Comparison of ENCODE assay signal across 15 cellular contexts in the genomic region with DNA sequence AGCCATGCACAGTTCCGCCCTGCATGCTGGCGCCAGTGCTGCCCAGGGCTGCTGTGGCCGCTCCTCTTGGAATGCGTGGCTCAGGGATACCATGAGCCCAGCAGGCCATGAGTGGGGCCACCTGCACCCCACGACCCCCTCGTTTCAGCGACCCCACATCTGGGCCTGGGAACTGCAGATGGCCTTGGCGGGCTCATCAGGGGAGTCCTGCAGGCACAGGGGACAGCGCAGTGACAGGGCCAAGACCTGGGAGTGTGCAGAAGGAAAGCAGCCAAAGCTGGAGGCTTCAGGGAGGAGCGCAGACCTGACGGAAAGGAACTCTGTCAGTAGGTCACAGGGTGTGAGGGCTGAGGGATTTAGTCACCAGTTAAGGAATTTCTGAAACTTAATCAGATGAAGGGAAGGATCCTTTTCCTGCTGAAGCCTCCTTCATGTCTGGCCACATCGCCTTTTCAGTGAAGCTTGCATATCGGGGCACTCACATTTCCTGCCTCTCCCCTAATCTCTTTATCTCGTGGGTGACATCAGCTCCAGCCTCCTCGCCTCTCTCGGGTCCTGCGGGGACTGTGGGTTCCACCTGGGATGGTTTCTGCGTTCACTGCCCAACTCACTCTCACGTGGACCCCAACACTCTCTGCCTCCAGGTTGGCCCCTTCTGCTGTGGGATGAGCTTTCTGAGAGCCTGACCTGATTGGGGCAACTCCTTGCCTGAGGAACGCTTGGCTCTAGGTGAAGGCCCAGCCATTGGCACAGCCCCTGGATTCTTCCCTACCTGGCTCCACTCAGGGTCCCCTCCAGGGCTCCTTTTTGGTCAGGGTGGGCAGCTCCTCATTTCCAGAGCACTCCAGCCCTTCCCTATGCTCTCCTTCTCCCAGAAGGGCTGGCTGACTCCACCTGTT.
DNase-seq lines count a peak whose midpoint lies in the region; ATAC-seq and TF ChIP-seq lines count a peak whose summit lies in the region.
"Had no signal": no experiment of that assay in that cellular context is flagged by ENCODE, and none has a peak within 500 bp of the region (broad histone marks: within the 10 kb centered on the region; RNA-seq: fewer than 3 reads in every experiment).

No MANE protein-coding gene starts in this region.

- no CpG with 5 or more reads among the region's 20 CpGs for WGBS in neuronal stem cell (ENCODE audit: extremely low coverage in 2 of 2, insufficient read length in 2 of 2, insufficient replicate concordance in 1 of 2), 2 donors

- H3K18ac ChIP-seq in neuronal stem cell (ENCODE audit: low read length), result peak overlapping the region; percentile 73

- no peak overlapping the region for H3K9ac ChIP-seq in neuronal stem cell (ENCODE audit: low read depth, low read length, poor library complexity)

- peak overlapping the region; percentile 46 for H3K23ac ChIP-seq in neuronal stem cell (ENCODE audit: low read depth, low read length, poor library complexity)

- H3K4me1 ChIP-seq in neuronal stem cell (ENCODE audit: control insufficient read depth in 2 of 2, insufficient read depth in 1 of 2, low read depth in 1 of 2, low read length in 2 of 2), result peaks cover 0 to 3% of the 10 kb centered on the region in 2 donors
- H3K4me1 ChIP-seq: breast epithelium, esophagus muscularis mucosa had no signal

- no peak overlapping the region for H3K4me2 ChIP-seq in neuronal stem cell (ENCODE audit: insufficient read depth, low read length, poor library complexity, severe bottlenecking)
- H3K4me2 ChIP-seq: GM23338 had no signal

- ATAC-seq in GM21447 (IDR thresholded peaks at IDR 0.05; ENCODE audit: unreplicated experiment), result no peak
- ATAC-seq: GM23338 had no signal

- no peaks in the 10 kb centered on the region for H3K9me3 ChIP-seq in neuronal stem cell (replicated peaks in 1 of 2; ENCODE audit: control insufficient read depth in 2 of 2, insufficient read depth in 1 of 2, low read depth in 1 of 2, low read length in 2 of 2)
- H3K9me3 ChIP-seq: breast epithelium, esophagus muscularis mucosa had no signal

- peak overlapping the region; percentile 58 for H3K14ac ChIP-seq in neuronal stem cell (ENCODE audit: low read length)

- no peak overlapping the region for H2BK120ac ChIP-seq in neuronal stem cell (ENCODE audit: low read depth, low read length)

- CTCF ChIA-PET in RWPE1 (lab: Yijun Ruan, JAX), result interaction anchor here (0.6 to 1.2 kb wide), 2 partner anchors 23 to 713 kb away, joined by 3 read pairs; no protein-coding TSS in a partner anchor

- peaks cover 0 to 21% (median 0%) of the 10 kb centered on the region in 3 experiments for H3K27me3 ChIP-seq in neuronal stem cell (ENCODE audit: control insufficient read depth in 3 of 3, insufficient read depth in 3 of 3, low read depth in 1 of 3, low read length in 3 of 3)
- H3K27me3 ChIP-seq: breast epithelium, esophagus muscularis mucosa had no signal

- H3K27ac ChIP-seq in RWPE1 (peak overlapping the region; percentile 94), neuronal stem cell (replicated peaks; ENCODE audit: low read length) (no peak overlapping the region)
- H3K27ac ChIP-seq: breast epithelium, esophagus muscularis mucosa had no signal

- H3K4me3 ChIP-seq in epithelial cell of esophagus (ENCODE audit: low read length), result no peak overlapping the region
- peak overlapping the region in 1 of 2 donors; percentile 5 for H3K4me3 ChIP-seq in neuronal stem cell (ENCODE audit: low read length in 2 of 2)
- H3K4me3 ChIP-seq: breast epithelium, esophagus muscularis mucosa, GM23338 had no signal

- H3K36me3 ChIP-seq in neuronal stem cell (replicated peaks in 1 of 2; ENCODE audit: control insufficient read depth in 2 of 2, insufficient read depth in 2 of 2, low read length in 2 of 2), result no peaks in the 10 kb centered on the region
- H3K36me3 ChIP-seq: breast epithelium had no signal

- H2BK5ac ChIP-seq in neuronal stem cell (ENCODE audit: low read length), result peak overlapping the region; percentile 54

- H3K79me1 ChIP-seq in neuronal stem cell (ENCODE audit: low read depth, low read length), result no peaks in the 10 kb centered on the region

- POLR2A ChIA-PET in RWPE1 (lab: Yijun Ruan, JAX; ENCODE audit: low non-redundant PET), result no interaction called here

- DNase-seq in ELR (ENCODE audit: low read depth), result peak; percentile 88
- peak; percentile 77 for DNase-seq in RWPE1 (ENCODE audit: low spot score)
- peak; percentile 85 for DNase-seq in epithelial cell of esophagus (ENCODE audit: low read depth)
- no peak for DNase-seq in neuronal stem cell (ENCODE audit: low spot score)
- DNase-seq in germinal center (ENCODE audit: low spot score), result no peak
- DNase-seq in GM19240 (ENCODE audit: insufficient read length, low spot score), result no peak
- no peak for DNase-seq in NCI-H1694 treated with DMSO at 0.1 percent for 48 hours (lab: John Stamatoyannopoulos, UW)
- DNase-seq: CD4-positive, alpha-beta T cell; left cardiac atrium; NCI-H345; occipital lobe had no signal

- H2BK15ac ChIP-seq in neuronal stem cell (ENCODE audit: low read length), result no peak overlapping the region

- H2AFZ ChIP-seq in neuronal stem cell (ENCODE audit: low read length), result no peak overlapping the region
- H2AFZ ChIP-seq: GM23338 had no signal

- peak overlapping the region; percentile 55 for H3K4ac ChIP-seq in neuronal stem cell (ENCODE audit: low read length)

- no peak overlapping the region for H2AK5ac ChIP-seq in neuronal stem cell (ENCODE audit: low read depth, low read length)

- no peak overlapping the region for H2BK12ac ChIP-seq in neuronal stem cell (ENCODE audit: low read length)

- TF ChIP-seq CTCF in RWPE1 (conservative IDR thresholded peaks at IDR 0.05; ENCODE audit: low read depth) (no peak), epithelial cell of esophagus (IDR thresholded peaks at IDR 0.05; ENCODE audit: insufficient read depth, low read depth, low read length, missing control alignments) (no peak)

- no peak overlapping the region for H4K91ac ChIP-seq in neuronal stem cell (ENCODE audit: low read depth, low read length, poor library complexity)

- H4K8ac ChIP-seq in neuronal stem cell (ENCODE audit: low read depth, low read length), result no peak overlapping the region

Comparison
In these comparisons a context has a peak if more than half of its experiments do, and no peak if none do; other contexts are left out.
1. DNase-seq: peak in ELR (single experiment), RWPE1 (single experiment) and epithelial cell of esophagus (single experiment); none in neuronal stem cell (single experiment), germinal center (single experiment), GM19240 (single experiment) and NCI-H1694 treated with DMSO at 0.1 percent for 48 hours (single experiment).